ENCODE assay signal across 8 cellular contexts in the genomic region with DNA sequence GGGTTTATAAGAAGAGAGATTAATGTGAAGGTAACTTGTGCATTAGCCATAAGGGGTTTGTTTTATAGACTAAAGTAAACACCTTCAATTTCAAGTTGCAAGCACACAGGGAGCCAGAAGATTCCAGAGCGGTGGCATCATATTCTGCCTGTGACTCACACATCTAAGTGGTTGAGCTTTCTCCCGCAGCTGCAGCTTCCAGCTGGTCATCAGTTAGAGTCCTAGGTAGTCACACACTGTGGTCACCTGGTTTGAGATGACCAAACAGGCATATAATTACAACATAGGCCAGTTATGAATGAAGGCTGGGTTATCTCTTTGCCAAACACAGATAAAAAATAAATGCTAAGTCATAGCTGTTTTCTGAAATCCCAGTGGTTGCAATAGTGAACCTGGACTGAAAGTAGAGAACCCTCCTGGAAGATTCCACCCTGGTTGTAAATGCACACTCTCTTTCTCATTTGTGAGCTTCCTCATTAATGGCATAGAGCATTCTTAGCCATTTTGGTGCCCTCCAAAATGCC.
DNase-seq lines count a peak whose midpoint lies in the region; ATAC-seq, FAIRE-seq and TF ChIP-seq lines count a peak whose summit lies in the region.

No MANE protein-coding gene starts in this region.

- intact Hi-C loops in K562 (cut with micrococcal nuclease) = no loop called here

- H3K4me1 ChIP-seq in K562 (replicated peaks in 1 of 2; ENCODE audit: control insufficient read depth in 2 of 2, insufficient read depth in 2 of 2, low read length in 2 of 2) = peaks cover 2 to 22% of the 10 kb centered on the region in 2 experiments; a peak in 4 of 5 replicates

- H3K9me3 ChIP-seq in MG63 (no peaks in the 10 kb centered on the region), K562 (replicated peaks; ENCODE audit: control insufficient read depth, insufficient read depth, low read depth, low read length) (no peaks in the 10 kb centered on the region)

- CTCF ChIA-PET in K562 (lab: Yijun Ruan, JAX; ENCODE audit: low intra/inter-chr PET ratio) = no interaction called here

- no peaks in the 10 kb centered on the region for H3K79me2 ChIP-seq in K562 (ENCODE audit: control insufficient read depth, insufficient read depth, low read length)

- TF ChIP-seq EP300 in K562 (IDR thresholded peaks at IDR 0.05; ENCODE audit: low read length) = peak; percentile 65

- no TSS peak for BruUV-seq in K562 (replicated peaks; lab: Mats Ljungman, UMichigan)

- TF ChIP-seq POLR2A in K562 (conservative IDR thresholded peaks at IDR 0.05) = no peak

- 8% methylated on average over 2 of the region's 2 CpGs for WGBS in K562 (ENCODE audit: insufficient coverage, low coverage, missing lambda C conversion rate)

- H4K20me1 ChIP-seq in K562 (replicated peaks; ENCODE audit: control insufficient read depth, insufficient read depth, low read length) = no peaks in the 10 kb centered on the region; the same call in 1 of the 2 replicates

- peak; percentile 81 for FAIRE-seq in K562 (lab: Jason Lieb, UNC)

- H3K27ac ChIP-seq in K562 (ENCODE audit: extremely low read depth, low read depth, low read length) = peak overlapping the region; percentile 46; the same call in 1 of the 3 replicates

- H3K4me3 ChIP-seq in AG09309 (ENCODE audit: control insufficient read depth, low read depth, low read length) = no peak overlapping the region
- H3K4me3 ChIP-seq in MG63 = no peak overlapping the region
- no peak overlapping the region for H3K4me3 ChIP-seq in K562

- H3K9ac ChIP-seq in K562 (ENCODE audit: insufficient read depth in 1 of 2, low read depth in 2 of 2, low read length in 2 of 2) = no peak overlapping the region

- POLR2A ChIA-PET in K562 (lab: Yijun Ruan, JAX) = interaction anchor here (0.7 kb wide), 2 partner anchors 14 to 98 kb away, joined by 3 read pairs; no protein-coding TSS in a partner anchor

- no peak for TF ChIP-seq RAD21 in K562 (CRISPR knock-in tag; conservative IDR thresholded peaks at IDR 0.05 in 1 of 2, IDR thresholded peaks at IDR 0.05 in 1 of 2)

- TF ChIP-seq CTCF in AG09309 (IDR thresholded peaks at IDR 0.05; ENCODE audit: control insufficient read depth, insufficient read depth, low read depth, low read length, missing control alignments) = no peak
- no peak for TF ChIP-seq CTCF in K562 (IDR thresholded peaks at IDR 0.05 in 2 of 3, conservative IDR thresholded peaks at IDR 0.05 in 1 of 3; ENCODE audit: insufficient read depth in 2 of 3, low read depth in 1 of 3, low read length in 3 of 3)

- no peaks in the 10 kb centered on the region for H3K36me3 ChIP-seq in MG63
- no peaks in the 10 kb centered on the region for H3K36me3 ChIP-seq in K562 (ENCODE audit: control insufficient read depth, insufficient read depth, low read length)

- ATAC-seq in K562 = peak; percentile 84
- ATAC-seq in left lobe of liver = peak; percentile 72
- no peak for ATAC-seq in GM21723 (IDR thresholded peaks at IDR 0.05; ENCODE audit: unreplicated experiment)
- ATAC-seq in GM21423 (IDR thresholded peaks at IDR 0.05; ENCODE audit: unreplicated experiment) = no peak

- no peak overlapping the region for H3K4me2 ChIP-seq in K562 (ENCODE audit: insufficient read depth, low read length)

- in situ Hi-C loops in K562 (cut with MboI) = no loop called here

- no peak overlapping the region for H2AFZ ChIP-seq in K562 (ENCODE audit: low read depth, low read length)

- H3K9me1 ChIP-seq in K562 (ENCODE audit: control insufficient read depth, insufficient read depth, low read length) = no peaks in the 10 kb centered on the region

- DNase-seq in AG09309 (ENCODE audit: low read depth) (peak; percentile 85), MG63 (peak; percentile 93), K562 (ENCODE audit: extremely low read depth in 1 of 4, low spot score in 3 of 4) (peak; percentile 29 to 78 (median 44)), left lobe of liver (ENCODE audit: low spot score) (no peak), middle frontal gyrus (ENCODE audit: extremely low spot score, low spot score) (no peak)
- DNase-seq in effector CD4-positive, alpha-beta T cell = no peak

- no peaks in the 10 kb centered on the region for H3K27me3 ChIP-seq in MG63
- H3K27me3 ChIP-seq in K562 (ENCODE audit: control insufficient read depth in 2 of 2, insufficient read depth in 2 of 2, low read length in 2 of 2) = no peaks in the 10 kb centered on the region

TF ChIP-seq in K562, 482 proteins besides CTCF, POLR2A, EP300 and RAD21 (continues in another document):
- TF ChIP-seq RNF2 (IDR thresholded peaks at IDR 0.05) (no peak), BMI1 (IDR thresholded peaks at IDR 0.05; ENCODE audit: low read length) (no peak), ZNF316 (IDR thresholded peaks at IDR 0.05) (peak; percentile 73), ZNF778 (CRISPR knock-in tag; IDR thresholded peaks at IDR 0.05) (no peak), COPS2 (conservative IDR thresholded peaks at IDR 0.05) (no peak), HMG20A (CRISPR knock-in tag; conservative IDR thresholded peaks at IDR 0.05) (no peak), XRCC5 (IDR thresholded peaks at IDR 0.05; ENCODE audit: low read depth, low read length) (no peak), RFX1 (IDR thresholded peaks at IDR 0.05) (no peak)
- TF ChIP-seq, protein P1, sequence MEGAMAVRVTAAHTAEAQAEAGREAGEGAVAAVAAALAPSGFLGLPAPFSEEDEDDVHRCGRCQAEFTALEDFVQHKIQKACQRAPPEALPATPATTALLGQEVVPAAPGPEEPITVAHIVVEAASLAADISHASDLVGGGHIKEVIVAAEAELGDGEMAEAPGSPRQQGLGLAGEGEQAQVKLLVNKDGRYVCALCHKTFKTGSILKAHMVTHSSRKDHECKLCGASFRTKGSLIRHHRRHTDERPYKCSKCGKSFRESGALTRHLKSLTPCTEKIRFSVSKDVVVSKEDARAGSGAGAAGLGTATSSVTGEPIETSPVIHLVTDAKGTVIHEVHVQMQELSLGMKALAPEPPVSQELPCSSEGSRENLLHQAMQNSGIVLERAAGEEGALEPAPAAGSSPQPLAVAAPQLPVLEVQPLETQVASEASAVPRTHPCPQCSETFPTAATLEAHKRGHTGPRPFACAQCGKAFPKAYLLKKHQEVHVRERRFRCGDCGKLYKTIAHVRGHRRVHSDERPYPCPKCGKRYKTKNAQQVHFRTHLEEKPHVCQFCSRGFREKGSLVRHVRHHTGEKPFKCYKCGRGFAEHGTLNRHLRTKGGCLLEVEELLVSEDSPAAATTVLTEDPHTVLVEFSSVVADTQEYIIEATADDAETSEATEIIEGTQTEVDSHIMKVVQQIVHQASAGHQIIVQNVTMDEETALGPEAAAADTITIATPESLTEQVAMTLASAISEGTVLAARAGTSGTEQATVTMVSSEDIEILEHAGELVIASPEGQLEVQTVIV (CRISPR knock-in tag; IDR thresholded peaks at IDR 0.05; ENCODE audit: borderline replicate concordance) = no peak
- TF ChIP-seq, protein P2, sequence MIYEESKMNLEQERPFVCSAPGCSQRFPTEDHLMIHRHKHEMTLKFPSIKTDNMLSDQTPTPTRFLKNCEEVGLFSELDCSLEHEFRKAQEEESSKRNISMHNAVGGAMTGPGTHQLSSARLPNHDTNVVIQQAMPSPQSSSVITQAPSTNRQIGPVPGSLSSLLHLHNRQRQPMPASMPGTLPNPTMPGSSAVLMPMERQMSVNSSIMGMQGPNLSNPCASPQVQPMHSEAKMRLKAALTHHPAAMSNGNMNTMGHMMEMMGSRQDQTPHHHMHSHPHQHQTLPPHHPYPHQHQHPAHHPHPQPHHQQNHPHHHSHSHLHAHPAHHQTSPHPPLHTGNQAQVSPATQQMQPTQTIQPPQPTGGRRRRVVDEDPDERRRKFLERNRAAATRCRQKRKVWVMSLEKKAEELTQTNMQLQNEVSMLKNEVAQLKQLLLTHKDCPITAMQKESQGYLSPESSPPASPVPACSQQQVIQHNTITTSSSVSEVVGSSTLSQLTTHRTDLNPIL (CRISPR knock-in tag; IDR thresholded peaks at IDR 0.05) = no peak
- TF ChIP-seq, protein P3, sequence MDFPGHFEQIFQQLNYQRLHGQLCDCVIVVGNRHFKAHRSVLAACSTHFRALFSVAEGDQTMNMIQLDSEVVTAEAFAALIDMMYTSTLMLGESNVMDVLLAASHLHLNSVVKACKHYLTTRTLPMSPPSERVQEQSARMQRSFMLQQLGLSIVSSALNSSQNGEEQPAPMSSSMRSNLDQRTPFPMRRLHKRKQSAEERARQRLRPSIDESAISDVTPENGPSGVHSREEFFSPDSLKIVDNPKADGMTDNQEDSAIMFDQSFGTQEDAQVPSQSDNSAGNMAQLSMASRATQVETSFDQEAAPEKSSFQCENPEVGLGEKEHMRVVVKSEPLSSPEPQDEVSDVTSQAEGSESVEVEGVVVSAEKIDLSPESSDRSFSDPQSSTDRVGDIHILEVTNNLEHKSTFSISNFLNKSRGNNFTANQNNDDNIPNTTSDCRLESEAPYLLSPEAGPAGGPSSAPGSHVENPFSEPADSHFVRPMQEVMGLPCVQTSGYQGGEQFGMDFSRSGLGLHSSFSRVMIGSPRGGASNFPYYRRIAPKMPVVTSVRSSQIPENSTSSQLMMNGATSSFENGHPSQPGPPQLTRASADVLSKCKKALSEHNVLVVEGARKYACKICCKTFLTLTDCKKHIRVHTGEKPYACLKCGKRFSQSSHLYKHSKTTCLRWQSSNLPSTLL (IDR thresholded peaks at IDR 0.05) = no peak
- TF ChIP-seq, protein P4, sequence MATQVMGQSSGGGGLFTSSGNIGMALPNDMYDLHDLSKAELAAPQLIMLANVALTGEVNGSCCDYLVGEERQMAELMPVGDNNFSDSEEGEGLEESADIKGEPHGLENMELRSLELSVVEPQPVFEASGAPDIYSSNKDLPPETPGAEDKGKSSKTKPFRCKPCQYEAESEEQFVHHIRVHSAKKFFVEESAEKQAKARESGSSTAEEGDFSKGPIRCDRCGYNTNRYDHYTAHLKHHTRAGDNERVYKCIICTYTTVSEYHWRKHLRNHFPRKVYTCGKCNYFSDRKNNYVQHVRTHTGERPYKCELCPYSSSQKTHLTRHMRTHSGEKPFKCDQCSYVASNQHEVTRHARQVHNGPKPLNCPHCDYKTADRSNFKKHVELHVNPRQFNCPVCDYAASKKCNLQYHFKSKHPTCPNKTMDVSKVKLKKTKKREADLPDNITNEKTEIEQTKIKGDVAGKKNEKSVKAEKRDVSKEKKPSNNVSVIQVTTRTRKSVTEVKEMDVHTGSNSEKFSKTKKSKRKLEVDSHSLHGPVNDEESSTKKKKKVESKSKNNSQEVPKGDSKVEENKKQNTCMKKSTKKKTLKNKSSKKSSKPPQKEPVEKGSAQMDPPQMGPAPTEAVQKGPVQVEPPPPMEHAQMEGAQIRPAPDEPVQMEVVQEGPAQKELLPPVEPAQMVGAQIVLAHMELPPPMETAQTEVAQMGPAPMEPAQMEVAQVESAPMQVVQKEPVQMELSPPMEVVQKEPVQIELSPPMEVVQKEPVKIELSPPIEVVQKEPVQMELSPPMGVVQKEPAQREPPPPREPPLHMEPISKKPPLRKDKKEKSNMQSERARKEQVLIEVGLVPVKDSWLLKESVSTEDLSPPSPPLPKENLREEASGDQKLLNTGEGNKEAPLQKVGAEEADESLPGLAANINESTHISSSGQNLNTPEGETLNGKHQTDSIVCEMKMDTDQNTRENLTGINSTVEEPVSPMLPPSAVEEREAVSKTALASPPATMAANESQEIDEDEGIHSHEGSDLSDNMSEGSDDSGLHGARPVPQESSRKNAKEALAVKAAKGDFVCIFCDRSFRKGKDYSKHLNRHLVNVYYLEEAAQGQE (CRISPR knock-in tag; IDR thresholded peaks at IDR 0.05; ENCODE audit: low read depth) = no peak

Comparison
In these comparisons a context has a peak if more than half of its experiments do, and no peak if none do; other contexts are left out.
1. DNase-seq: peak in AG09309 (single experiment), MG63 (single experiment) and K562 (4 of 4); none in left lobe of liver (single experiment), middle frontal gyrus (single experiment) and effector CD4-positive, alpha-beta T cell (single experiment).
2. ATAC-seq: peak in K562 (single experiment) and left lobe of liver (single experiment); none in GM21723 (single experiment) and GM21423 (single experiment).